ENCODE assay signal across 23 cellular contexts in genomic region chr4:172950990-172951389, GRCh38.
"Had no signal": no experiment of that assay in that cellular context is flagged by ENCODE, and none has a peak within 500 bp of the region (broad histone marks: within the 10 kb centered on the region; RNA-seq: fewer than 3 reads in every experiment).

No MANE protein-coding gene starts in this region.

- DNase-seq: effector CD4-positive, alpha-beta T cell; endodermal cell; foreskin melanocyte; heart left ventricle; hypothalamus; kidney glomerular epithelial cell; lower lobe of right lung; naive thymus-derived CD4-positive, alpha-beta T cell; nephron progenitor cell; sigmoid colon; stimulated activated CD4-positive, alpha-beta T cell treated with anti-CD3 and anti-CD28 coated beads, Interleukin-2, amount 100 ng/mL, for 24 hours; stimulated activated CD4-positive, alpha-beta T cell treated with anti-CD3 and anti-CD28 coated beads, Interleukin-4, amount 100 ng/mL, for 4 hours; stimulated activated naive CD4-positive, alpha-beta T cell; stomach; substantia nigra; uterus had no signal

- H3K4me3 ChIP-seq: coronary artery, heart left ventricle, lower lobe of right lung, sigmoid colon, skin epidermis, stomach, thoracic aorta, uterus had no signal

- FAIRE-seq: endothelial cell of umbilical vein, islet of Langerhans had no signal

- H3K27me3 ChIP-seq: heart left ventricle, sigmoid colon, stomach, uterus had no signal

- H3K36me3 ChIP-seq: heart left ventricle, lower lobe of right lung, sigmoid colon, stomach, thoracic aorta, uterus had no signal

- ATAC-seq: left lobe of liver; lower lobe of right lung; naive thymus-derived CD4-positive, alpha-beta T cell had no signal

- H3K4me1 ChIP-seq: lower lobe of right lung, parathyroid adenoma, sigmoid colon had no signal

- H3K9me3 ChIP-seq: heart left ventricle, lower lobe of right lung, sigmoid colon, stomach, thoracic aorta, uterus had no signal

- H3K27ac ChIP-seq: coronary artery, heart left ventricle, lower lobe of right lung, parathyroid adenoma, sigmoid colon, skin epidermis, stomach, thoracic aorta had no signal
